Comparison of ENCODE assay signal across 17 cellular contexts in genomic region chr10:52541082-52541481, GRCh38.
A peak's percentile ranks its signal among the peaks of the same experiment; 100 is the strongest.
DNase-seq lines count a peak whose midpoint lies in the region; ATAC-seq and TF ChIP-seq lines count a peak whose summit lies in the region.
"Had no signal": no experiment of that assay in that cellular context is flagged by ENCODE, and none has a peak within 500 bp of the region (broad histone marks: within the 10 kb centered on the region; RNA-seq: fewer than 3 reads in every experiment).

No MANE protein-coding gene starts in this region.

- peak overlapping the region; percentile 15 for H3K27ac Mint-ChIP-seq in activated naive CD4-positive, alpha-beta T cell treated with anti-CD3 and anti-CD28 coated beads, Interleukin-2, amount 50 U/mL, for 24 hours
- H3K27ac Mint-ChIP-seq: activated naive CD8-positive, alpha-beta T cell; effector memory CD8-positive, alpha-beta T cell; memory B cell had no signal

- no peak overlapping the region for H3K4me3 Mint-ChIP-seq in activated naive CD4-positive, alpha-beta T cell treated with anti-CD3 and anti-CD28 coated beads, Interleukin-2, amount 50 U/mL, for 24 hours
- H3K4me3 Mint-ChIP-seq: activated naive CD8-positive, alpha-beta T cell; effector memory CD8-positive, alpha-beta T cell; memory B cell had no signal

- H3K36me3 Mint-ChIP-seq in activated naive CD4-positive, alpha-beta T cell treated with anti-CD3 and anti-CD28 coated beads, Interleukin-2, amount 50 U/mL, for 24 hours, result no peaks in the 10 kb centered on the region
- H3K36me3 Mint-ChIP-seq: activated naive CD8-positive, alpha-beta T cell; memory B cell had no signal

- no peaks in the 10 kb centered on the region for H3K27me3 Mint-ChIP-seq in activated naive CD4-positive, alpha-beta T cell treated with anti-CD3 and anti-CD28 coated beads, Interleukin-2, amount 50 U/mL, for 24 hours
- H3K27me3 Mint-ChIP-seq: activated naive CD8-positive, alpha-beta T cell; effector memory CD8-positive, alpha-beta T cell; memory B cell had no signal

- DNase-seq in activated naive CD4-positive, alpha-beta T cell treated with Interleukin-2 at 50 U/mL for 16 hours, result no peak
- DNase-seq in iris pigment epithelial cell (ENCODE audit: low read depth), result peak; percentile 55
- no peak for DNase-seq in stimulated activated CD4-positive, alpha-beta T cell treated with anti-CD3 and anti-CD28 coated beads, Interleukin-2, amount 100 ng/mL, for 24 hours
- no peak for DNase-seq in activated CD8-positive, alpha-beta memory T cell treated with anti-CD3 and anti-CD28 coated beads, Interleukin-2, amount 50 U/mL, for 48 hours
- DNase-seq in activated naive CD4-positive, alpha-beta T cell treated with anti-CD3 and anti-CD28 coated beads, Interleukin-2, amount 50 U/mL, for 16 hours, result no peak
- DNase-seq: 8988T; caudate nucleus; effector memory CD8-positive, alpha-beta T cell; NCI-H1105 treated with DMSO at 0.1 percent for 48 hours; right cardiac atrium; stimulated activated CD4-positive, alpha-beta T cell treated with anti-CD3 and anti-CD28 coated beads, Interleukin-2, amount 100 ng/mL, for 48 hours; T-helper 2 cell had no signal

- H3K4me1 Mint-ChIP-seq in activated naive CD4-positive, alpha-beta T cell treated with anti-CD3 and anti-CD28 coated beads, Interleukin-2, amount 50 U/mL, for 24 hours, result no peaks in the 10 kb centered on the region
- H3K4me1 Mint-ChIP-seq: memory B cell had no signal

- ATAC-seq in SK-N-SH treated with all-trans-retinoic acid at 6 μM for 48 hours (peak; percentile 71), HG03520 (IDR thresholded peaks at IDR 0.05; ENCODE audit: unreplicated experiment) (no peak)
- ATAC-seq: effector memory CD8-positive, alpha-beta T cell; right cardiac atrium had no signal

- H3K9me3 Mint-ChIP-seq in activated naive CD4-positive, alpha-beta T cell treated with anti-CD3 and anti-CD28 coated beads, Interleukin-2, amount 50 U/mL, for 24 hours, result peaks cover 13% of the 10 kb centered on the region

TF ChIP-seq in SK-N-SH treated with all-trans-retinoic acid at 6 μM for 48 hours, 23 proteins besides CTCF, POLR2A, EP300 and RAD21:
- TF ChIP-seq CSDC2 (CRISPR knock-in tag; IDR thresholded peaks at IDR 0.05) (no peak), CSRNP3 (CRISPR knock-in tag; IDR thresholded peaks at IDR 0.05) (no peak), ARNTL (CRISPR knock-in tag; IDR thresholded peaks at IDR 0.05; ENCODE audit: borderline replicate concordance, low read depth) (no peak), CREB5 (CRISPR knock-in tag; IDR thresholded peaks at IDR 0.05; ENCODE audit: low read depth) (peak; percentile 4; the same call in 1 of the 2 replicates), RARB (CRISPR knock-in tag; IDR thresholded peaks at IDR 0.05) (no peak), ZNF565 (CRISPR knock-in tag; conservative IDR thresholded peaks at IDR 0.05; ENCODE audit: low read depth) (no peak), SNAI2 (CRISPR knock-in tag; IDR thresholded peaks at IDR 0.05) (no peak), ZNF8 (CRISPR knock-in tag; IDR thresholded peaks at IDR 0.05) (no peak), TSHZ2 (CRISPR knock-in tag; IDR thresholded peaks at IDR 0.05) (peak; percentile 46; the same call in 1 of the 2 replicates), ESRRG (CRISPR knock-in tag; IDR thresholded peaks at IDR 0.05) (no peak), PATZ1 (CRISPR knock-in tag; IDR thresholded peaks at IDR 0.05; ENCODE audit: borderline replicate concordance) (no peak), ZNF70 (CRISPR knock-in tag; IDR thresholded peaks at IDR 0.05) (no peak), BACH2 (CRISPR knock-in tag; IDR thresholded peaks at IDR 0.05; ENCODE audit: borderline replicate concordance) (no peak), ZFP30 (CRISPR knock-in tag; IDR thresholded peaks at IDR 0.05) (no peak), PPARA (CRISPR knock-in tag; IDR thresholded peaks at IDR 0.05; ENCODE audit: borderline replicate concordance) (no peak), TCF4 (CRISPR knock-in tag; IDR thresholded peaks at IDR 0.05; ENCODE audit: borderline replicate concordance) (peak; percentile 74; the same call in 1 of the 2 replicates)
